8 cellular contexts compared by ENCODE assay signal in genomic region chr3:197186887-197187588, GRCh38.
A peak's percentile ranks its signal among the peaks of the same experiment; 100 is the strongest.
DNase-seq lines count a peak whose midpoint lies in the region; ATAC-seq, FAIRE-seq and TF ChIP-seq lines count a peak whose summit lies in the region.

No MANE protein-coding gene starts in this region.

- no peak overlapping the region for H3K4me3 ChIP-seq in mucosa of descending colon

- intact Hi-C loops in mucosa of descending colon (cut with DNase I, micrococcal nuclease), result loop anchor here in 1 of 2 donors (10.0 kb wide), 1 partner anchor 182 kb away; no protein-coding TSS in a partner anchor

- no peaks in the 10 kb centered on the region for H3K9me3 ChIP-seq in mucosa of descending colon

- peak; percentile 58 for TF ChIP-seq CTCF in mucosa of descending colon (IDR thresholded peaks at IDR 0.05)

- peak; percentile 94 for FAIRE-seq in endometrium (lab: Jason Lieb, UNC)

- H3K4me1 ChIP-seq in mucosa of descending colon (ENCODE audit: low read depth), result no peaks in the 10 kb centered on the region

- DNase-seq in DMS53 (lab: John Stamatoyannopoulos, UW) (peak; percentile 76), NCI-H1105 treated with DMSO at 0.1 percent for 48 hours (lab: John Stamatoyannopoulos, UW) (peak; percentile 83), SK-N-DZ (ENCODE audit: low spot score) (peak; percentile 80), mucosa of descending colon (peak in 1 of 3 donors; percentile 31), GM19240 (ENCODE audit: insufficient read length, low spot score) (no peak)
- no peak for DNase-seq in activated effector memory CD4-positive, alpha-beta T cell treated with Interleukin-2 at 50 U/mL for 16 hours

- ATAC-seq in GM19468 (IDR thresholded peaks at IDR 0.05; ENCODE audit: extremely low read depth, unreplicated experiment) (peak; percentile 42), mucosa of descending colon (peak; percentile 84)

- no peaks in the 10 kb centered on the region for H3K36me3 ChIP-seq in mucosa of descending colon (ENCODE audit: low read depth)

Comparison
In these comparisons a context has a peak if more than half of its experiments do, and no peak if none do; other contexts are left out.
1. DNase-seq: peak in DMS53 (single experiment), NCI-H1105 treated with DMSO at 0.1 percent for 48 hours (single experiment) and SK-N-DZ (single experiment); none in activated effector memory CD4-positive, alpha-beta T cell treated with Interleukin-2 at 50 U/mL for 16 hours (single experiment) and GM19240 (single experiment).